1 cellular context compared by ENCODE assay signal in genomic region chr6:41372526-41373366, GRCh38.
TF ChIP-seq lines count a peak whose summit lies in the region.

No MANE protein-coding gene starts in this region.

TF ChIP-seq in HepG2, 621 proteins besides CTCF, POLR2A, EP300 and RAD21 (continued from another document):
- TF ChIP-seq ZNF574 (CRISPR knock-in tag; IDR thresholded peaks at IDR 0.05), result no peak; the same call in 1 of the 2 replicates
- peak; percentile 43 for TF ChIP-seq HIVEP1 (CRISPR knock-in tag; IDR thresholded peaks at IDR 0.05)
- TF ChIP-seq, protein P1, sequence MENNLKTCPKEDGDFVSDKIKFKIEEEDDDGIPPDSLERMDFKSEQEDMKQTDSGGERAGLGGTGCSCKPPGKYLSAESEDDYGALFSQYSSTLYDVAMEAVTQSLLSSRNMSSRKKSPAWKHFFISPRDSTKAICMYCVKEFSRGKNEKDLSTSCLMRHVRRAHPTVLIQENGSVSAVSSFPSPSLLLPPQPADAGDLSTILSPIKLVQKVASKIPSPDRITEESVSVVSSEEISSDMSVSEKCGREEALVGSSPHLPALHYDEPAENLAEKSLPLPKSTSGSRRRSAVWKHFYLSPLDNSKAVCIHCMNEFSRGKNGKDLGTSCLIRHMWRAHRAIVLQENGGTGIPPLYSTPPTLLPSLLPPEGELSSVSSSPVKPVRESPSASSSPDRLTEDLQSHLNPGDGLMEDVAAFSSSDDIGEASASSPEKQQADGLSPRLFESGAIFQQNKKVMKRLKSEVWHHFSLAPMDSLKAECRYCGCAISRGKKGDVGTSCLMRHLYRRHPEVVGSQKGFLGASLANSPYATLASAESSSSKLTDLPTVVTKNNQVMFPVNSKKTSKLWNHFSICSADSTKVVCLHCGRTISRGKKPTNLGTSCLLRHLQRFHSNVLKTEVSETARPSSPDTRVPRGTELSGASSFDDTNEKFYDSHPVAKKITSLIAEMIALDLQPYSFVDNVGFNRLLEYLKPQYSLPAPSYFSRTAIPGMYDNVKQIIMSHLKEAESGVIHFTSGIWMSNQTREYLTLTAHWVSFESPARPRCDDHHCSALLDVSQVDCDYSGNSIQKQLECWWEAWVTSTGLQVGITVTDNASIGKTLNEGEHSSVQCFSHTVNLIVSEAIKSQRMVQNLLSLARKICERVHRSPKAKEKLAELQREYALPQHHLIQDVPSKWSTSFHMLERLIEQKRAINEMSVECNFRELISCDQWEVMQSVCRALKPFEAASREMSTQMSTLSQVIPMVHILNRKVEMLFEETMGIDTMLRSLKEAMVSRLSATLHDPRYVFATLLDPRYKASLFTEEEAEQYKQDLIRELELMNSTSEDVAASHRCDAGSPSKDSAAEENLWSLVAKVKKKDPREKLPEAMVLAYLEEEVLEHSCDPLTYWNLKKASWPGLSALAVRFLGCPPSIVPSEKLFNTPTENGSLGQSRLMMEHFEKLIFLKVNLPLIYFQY (CRISPR knock-in tag; IDR thresholded peaks at IDR 0.05; ENCODE audit: borderline replicate concordance), result no peak; the same call in 1 of the 2 replicates
- peak; percentile 67; the same call in 1 of the 2 replicates for TF ChIP-seq ZMYM3 (CRISPR knock-in tag; IDR thresholded peaks at IDR 0.05)
- TF ChIP-seq, protein P2, sequence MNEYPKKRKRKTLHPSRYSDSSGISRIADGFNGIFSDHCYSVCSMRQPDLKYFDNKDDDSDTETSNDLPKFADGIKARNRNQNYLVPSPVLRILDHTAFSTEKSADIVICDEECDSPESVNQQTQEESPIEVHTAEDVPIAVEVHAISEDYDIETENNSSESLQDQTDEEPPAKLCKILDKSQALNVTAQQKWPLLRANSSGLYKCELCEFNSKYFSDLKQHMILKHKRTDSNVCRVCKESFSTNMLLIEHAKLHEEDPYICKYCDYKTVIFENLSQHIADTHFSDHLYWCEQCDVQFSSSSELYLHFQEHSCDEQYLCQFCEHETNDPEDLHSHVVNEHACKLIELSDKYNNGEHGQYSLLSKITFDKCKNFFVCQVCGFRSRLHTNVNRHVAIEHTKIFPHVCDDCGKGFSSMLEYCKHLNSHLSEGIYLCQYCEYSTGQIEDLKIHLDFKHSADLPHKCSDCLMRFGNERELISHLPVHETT (CRISPR knock-in tag; conservative IDR thresholded peaks at IDR 0.05), result peak; percentile 27; the same call in 1 of the 2 replicates
- TF ChIP-seq GABPB1 (CRISPR knock-in tag; IDR thresholded peaks at IDR 0.05), result peak; percentile 30; the same call in 1 of the 2 replicates
- TF ChIP-seq ZNF431 (CRISPR knock-in tag; IDR thresholded peaks at IDR 0.05; ENCODE audit: borderline replicate concordance, low read depth), result 0 out of 2 replicates have a peak, but pooled peaks have one; percentile 20
- no peak for TF ChIP-seq ZBTB21 (CRISPR knock-in tag; IDR thresholded peaks at IDR 0.05)
- no peak for TF ChIP-seq GTF2F1 (IDR thresholded peaks at IDR 0.05; ENCODE audit: low read length)
- peak; percentile 73; the same call in 1 of the 2 replicates for TF ChIP-seq HNRNPL (IDR thresholded peaks at IDR 0.05; ENCODE audit: low read depth, low read length)
- TF ChIP-seq KAT2B (IDR thresholded peaks at IDR 0.05; ENCODE audit: borderline replicate concordance, low read depth, low read length), result no peak
- TF ChIP-seq ZNF800 (CRISPR knock-in tag; IDR thresholded peaks at IDR 0.05), result 0 out of 2 replicates have a peak, but pooled peaks have one; percentile 51
TF ChIP-seq in HepG2: peak in this region for 98.
